Comparison of ENCODE assay signal across 11 cellular contexts in the genomic region with DNA sequence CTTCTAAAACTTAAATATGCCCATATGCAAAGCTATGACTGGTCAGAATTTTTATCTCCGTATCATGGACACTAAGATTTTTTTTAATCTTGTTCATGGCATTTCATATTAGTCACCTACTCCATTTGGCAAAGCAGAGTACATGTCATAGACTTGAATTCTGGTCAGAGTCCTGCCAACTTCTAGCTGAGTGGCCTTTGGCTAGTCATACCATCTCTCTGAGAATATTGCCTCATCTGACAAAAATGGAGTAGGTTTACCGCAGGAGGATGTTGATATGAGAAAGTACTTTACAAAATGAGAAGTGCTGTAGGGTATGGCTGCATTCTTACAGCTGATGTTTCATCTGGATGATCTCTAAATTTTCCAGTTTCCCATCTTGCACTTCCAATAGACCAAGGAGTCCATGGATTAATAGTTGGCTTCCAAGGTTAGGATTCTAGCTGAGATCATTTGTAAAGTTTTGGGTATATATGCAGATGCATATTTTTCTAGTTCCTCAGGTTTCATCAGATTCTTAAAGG.
DNase-seq lines count a peak whose midpoint lies in the region; ATAC-seq, FAIRE-seq and TF ChIP-seq lines count a peak whose summit lies in the region.
"Had no signal": no experiment of that assay in that cellular context is flagged by ENCODE, and none has a peak within 500 bp of the region (broad histone marks: within the 10 kb centered on the region; RNA-seq: fewer than 3 reads in every experiment).

No MANE protein-coding gene starts in this region.

- POLR2A ChIA-PET in SK-N-SH (lab: Yijun Ruan, JAX), result no interaction called here

- no peaks in the 10 kb centered on the region for H3K27me3 ChIP-seq in SK-N-SH (ENCODE audit: insufficient read depth)
- no peaks in the 10 kb centered on the region for H3K27me3 ChIP-seq in uterus

- H3K9ac ChIP-seq in SK-N-SH, result peak overlapping the region; percentile 38; the same call in 1 of the 2 replicates

- no peak for TF ChIP-seq POLR2A in uterus (IDR thresholded peaks at IDR 0.05)

- H3K4me1 ChIP-seq in SK-N-SH (ENCODE audit: control insufficient read depth in 1 of 2, insufficient read depth in 2 of 2, low read depth in 1 of 2, low read length in 1 of 2), result peaks cover 2 to 44% of the 10 kb centered on the region in 2 experiments; a peak in 3 of 4 replicates
- no peaks in the 10 kb centered on the region for H3K4me1 ChIP-seq in uterus

- CTCF ChIA-PET in SK-N-SH (lab: Yijun Ruan, JAX), result interaction anchor here (1.2 to 1.6 kb wide), 2 partner anchors 15 to 22 kb away, joined by 3 read pairs; no protein-coding TSS in a partner anchor

- H3K9me3 ChIP-seq in SK-N-SH (no peaks in the 10 kb centered on the region), uterus (no peaks in the 10 kb centered on the region)

- no peaks in the 10 kb centered on the region for H3K9me2 ChIP-seq in SK-N-SH

- H3K27ac ChIP-seq in SK-N-SH (ENCODE audit: low read depth in 2 of 2, low read length in 1 of 2) (peak overlapping the region; percentile 16 to 92; a peak in 3 of 4 replicates), uterus (no peak overlapping the region)

- no peaks in the 10 kb centered on the region for H4K20me1 ChIP-seq in SK-N-SH (ENCODE audit: insufficient read depth)

- DNase-seq in Right ventricle myocardium superior, result no peak
- no peak for DNase-seq in cardiac septum (ENCODE audit: low spot score)
- no peak for DNase-seq in SK-N-SH
- peak; percentile 93 to 95 for DNase-seq in foreskin fibroblast
- peak; percentile 56 for DNase-seq in urothelium cell line (ENCODE audit: low spot score)
- DNase-seq in G401 (ENCODE audit: low spot score), result no peak
- no peak for DNase-seq in SK-N-DZ (ENCODE audit: low spot score)
- DNase-seq in uterus, result no peak
- DNase-seq: cortex of kidney, NCI-H2081 had no signal

- no peaks in the 10 kb centered on the region for H3K79me2 ChIP-seq in SK-N-SH (ENCODE audit: insufficient read depth)

- H3F3A ChIP-seq in SK-N-SH (replicated peaks; ENCODE audit: insufficient read depth), result peaks cover 40% of the 10 kb centered on the region

- H3K4me2 ChIP-seq in SK-N-SH, result no peak overlapping the region

- peak in 1 of 2 experiments; percentile 95; a peak in 2 of 4 replicates for TF ChIP-seq EP300 in SK-N-SH (IDR thresholded peaks at IDR 0.05; ENCODE audit: borderline replicate concordance in 1 of 2, low read depth in 1 of 2, low read length in 1 of 2)

- H3K4me3 ChIP-seq in SK-N-SH (ENCODE audit: low read depth in 2 of 2, low read length in 1 of 2) (no peak overlapping the region), foreskin fibroblast (ENCODE audit: low read depth in 1 of 2, low read length in 2 of 2) (no peak overlapping the region), uterus (no peak overlapping the region)
- H3K4me3 ChIP-seq: GM12878 had no signal

- H2AFZ ChIP-seq in SK-N-SH (ENCODE audit: low read depth), result peak overlapping the region; percentile 39; the same call in 1 of the 2 replicates

- no peak for FAIRE-seq in urothelium cell line (lab: Jason Lieb, UNC)
- FAIRE-seq: GM12878 had no signal

- 9% methylated on average over 2 of the region's 2 CpGs for WGBS in SK-N-SH (ENCODE audit: low lambda C conversion rate)

- intact Hi-C loops in Right ventricle myocardium superior (cut with DNase I), result no loop called here
- intact Hi-C loops in cardiac septum (cut with DNase I), result no loop called here
- intact Hi-C loops in uterus (cut with DNase I; ENCODE audit: low total_unique reads), result no loop called here

- in situ Hi-C loops in G401 (cut with HindIII; ENCODE audit: low sequenced_read_pairs), result no loop called here

- H3K36me3 ChIP-seq in SK-N-SH (replicated peaks in 1 of 2; ENCODE audit: control insufficient read depth in 1 of 2, insufficient read depth in 2 of 2, low read length in 1 of 2) (no peaks in the 10 kb centered on the region), uterus (no peaks in the 10 kb centered on the region)

- TF ChIP-seq CTCF in SK-N-SH (IDR thresholded peaks at IDR 0.05) (no peak), foreskin fibroblast (IDR thresholded peaks at IDR 0.05; ENCODE audit: low read depth, low read length) (no peak), uterus (IDR thresholded peaks at IDR 0.05) (no peak)

- TF ChIP-seq RAD21 in SK-N-SH (IDR thresholded peaks at IDR 0.05; ENCODE audit: low read length), result no peak

- peak; percentile 34 for ATAC-seq in Right ventricle myocardium superior (ENCODE audit: poor library complexity)
- ATAC-seq: GM12878 had no signal

TF ChIP-seq in SK-N-SH, 30 proteins besides CTCF, POLR2A, EP300 and RAD21 (continues in another document):
- TF ChIP-seq EZH2phosphoT487 (IDR thresholded peaks at IDR 0.05; ENCODE audit: borderline replicate concordance, low read depth), result no peak
- TF ChIP-seq MAX (IDR thresholded peaks at IDR 0.05; ENCODE audit: low read depth), result no peak; the same call in 1 of the 2 replicates
- TF ChIP-seq ZBTB33 (IDR thresholded peaks at IDR 0.05; ENCODE audit: borderline replicate concordance, low read depth), result peak; percentile 56; the same call in 1 of the 2 replicates
- no peak for TF ChIP-seq TAF1 (IDR thresholded peaks at IDR 0.05; ENCODE audit: borderline replicate concordance, low read depth, low read length)
- TF ChIP-seq YY1 (IDR thresholded peaks at IDR 0.05; ENCODE audit: low read depth), result peak; percentile 55
- no peak for TF ChIP-seq MXI1 (IDR thresholded peaks at IDR 0.05; ENCODE audit: low read depth, low read length)
- peak; percentile 92 for TF ChIP-seq TEAD4 (IDR thresholded peaks at IDR 0.05; ENCODE audit: borderline replicate concordance, insufficient read depth)
- TF ChIP-seq, protein P1, sequence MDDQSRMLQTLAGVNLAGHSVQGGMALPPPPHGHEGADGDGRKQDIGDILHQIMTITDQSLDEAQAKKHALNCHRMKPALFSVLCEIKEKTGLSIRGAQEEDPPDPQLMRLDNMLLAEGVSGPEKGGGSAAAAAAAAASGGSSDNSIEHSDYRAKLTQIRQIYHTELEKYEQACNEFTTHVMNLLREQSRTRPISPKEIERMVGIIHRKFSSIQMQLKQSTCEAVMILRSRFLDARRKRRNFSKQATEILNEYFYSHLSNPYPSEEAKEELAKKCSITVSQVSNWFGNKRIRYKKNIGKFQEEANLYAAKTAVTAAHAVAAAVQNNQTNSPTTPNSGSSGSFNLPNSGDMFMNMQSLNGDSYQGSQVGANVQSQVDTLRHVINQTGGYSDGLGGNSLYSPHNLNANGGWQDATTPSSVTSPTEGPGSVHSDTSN (IDR thresholded peaks at IDR 0.05), result peak; percentile 87
- TF ChIP-seq POLR2AphosphoS5 (IDR thresholded peaks at IDR 0.05; ENCODE audit: low read depth, low read length), result peak; percentile 71; the same call in 1 of the 2 replicates
- TF ChIP-seq NRF1 (IDR thresholded peaks at IDR 0.05; ENCODE audit: low read depth, low read length), result no peak
- TF ChIP-seq, protein P2, sequence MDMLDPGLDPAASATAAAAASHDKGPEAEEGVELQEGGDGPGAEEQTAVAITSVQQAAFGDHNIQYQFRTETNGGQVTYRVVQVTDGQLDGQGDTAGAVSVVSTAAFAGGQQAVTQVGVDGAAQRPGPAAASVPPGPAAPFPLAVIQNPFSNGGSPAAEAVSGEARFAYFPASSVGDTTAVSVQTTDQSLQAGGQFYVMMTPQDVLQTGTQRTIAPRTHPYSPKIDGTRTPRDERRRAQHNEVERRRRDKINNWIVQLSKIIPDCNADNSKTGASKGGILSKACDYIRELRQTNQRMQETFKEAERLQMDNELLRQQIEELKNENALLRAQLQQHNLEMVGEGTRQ (IDR thresholded peaks at IDR 0.05; ENCODE audit: borderline replicate concordance, low read depth, low read length), result no peak
- no peak for TF ChIP-seq CHD2 (IDR thresholded peaks at IDR 0.05; ENCODE audit: low read length, partially characterized antibody)
- peak; percentile 76; the same call in 1 of the 2 replicates for TF ChIP-seq FOXM1 (IDR thresholded peaks at IDR 0.05; ENCODE audit: low read depth)
- TF ChIP-seq SMC3 (IDR thresholded peaks at IDR 0.05; ENCODE audit: low read depth, low read length), result no peak
- TF ChIP-seq ELF1 (IDR thresholded peaks at IDR 0.05), result no peak
- no peak for TF ChIP-seq GATA2 (CRISPR knock-in tag; IDR thresholded peaks at IDR 0.05)
- no peak for TF ChIP-seq RFX5 (IDR thresholded peaks at IDR 0.05; ENCODE audit: low read length)
- TF ChIP-seq, protein P3, sequence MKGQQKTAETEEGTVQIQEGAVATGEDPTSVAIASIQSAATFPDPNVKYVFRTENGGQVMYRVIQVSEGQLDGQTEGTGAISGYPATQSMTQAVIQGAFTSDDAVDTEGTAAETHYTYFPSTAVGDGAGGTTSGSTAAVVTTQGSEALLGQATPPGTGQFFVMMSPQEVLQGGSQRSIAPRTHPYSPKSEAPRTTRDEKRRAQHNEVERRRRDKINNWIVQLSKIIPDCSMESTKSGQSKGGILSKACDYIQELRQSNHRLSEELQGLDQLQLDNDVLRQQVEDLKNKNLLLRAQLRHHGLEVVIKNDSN (IDR thresholded peaks at IDR 0.05; ENCODE audit: borderline replicate concordance, low read depth), result 0 out of 2 replicates have a peak, but pooled peaks have one; percentile 14

Comparison
In these comparisons a context has a peak if more than half of its experiments do, and no peak if none do; other contexts are left out.
1. DNase-seq: peak in foreskin fibroblast (2 of 2) and urothelium cell line (single experiment); none in Right ventricle myocardium superior (single experiment), cardiac septum (single experiment), SK-N-SH (single experiment), G401 (single experiment), SK-N-DZ (single experiment) and uterus (0 of 2).
2. H3K27ac ChIP-seq: peak in SK-N-SH (2 of 2); none in uterus (0 of 2).